Comparison of ENCODE assay signal across 13 cellular contexts in the genomic region with DNA sequence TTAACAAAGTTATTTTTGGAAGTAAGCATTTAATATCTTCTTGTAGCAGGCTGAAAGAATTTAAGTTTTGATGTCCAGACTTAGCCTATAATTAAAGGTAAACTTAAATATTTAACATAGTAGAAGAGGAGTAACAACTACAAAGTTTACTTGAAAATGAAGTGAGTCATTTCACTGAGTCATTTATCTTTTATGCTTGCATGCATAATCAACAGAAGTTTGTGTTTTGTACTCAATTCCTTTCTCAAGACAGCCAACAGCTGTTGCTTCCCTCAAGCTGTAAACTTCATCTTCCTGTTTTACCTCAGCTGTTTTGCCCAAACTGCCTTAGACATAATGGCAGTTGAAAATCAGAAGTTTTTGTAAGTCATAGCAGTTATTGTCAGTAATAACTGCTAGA. TPM values are rescaled to one million over a fixed set of nuclear protein-coding genes. Genes with fewer than 3 reads are reported as not detected.
DNase-seq lines count a peak whose midpoint lies in the region; ATAC-seq, FAIRE-seq and TF ChIP-seq lines count a peak whose summit lies in the region.
"Had no signal": no experiment of that assay in that cellular context is flagged by ENCODE, and none has a peak within 500 bp of the region (broad histone marks: within the 10 kb centered on the region; RNA-seq: fewer than 3 reads in every experiment).

No MANE protein-coding gene starts in this region.

- POLR2A ChIA-PET in endothelial cell of umbilical vein (lab: Charles Lee): no interaction called here

- intact Hi-C loops in endothelial cell of umbilical vein (cut with micrococcal nuclease): loop anchor here (2.0 kb wide), 1 partner anchor 38 kb away; no protein-coding TSS in a partner anchor
- intact Hi-C loops in adrenal gland (cut with DNase I): no loop called here

- no peaks in the 10 kb centered on the region for H4K20me1 ChIP-seq in endothelial cell of umbilical vein (replicated peaks; ENCODE audit: control insufficient read depth, extremely low read depth, insufficient read depth, low read length)

- no peaks in the 10 kb centered on the region for H3K27me3 ChIP-seq in endothelial cell of umbilical vein (ENCODE audit: control insufficient read depth in 2 of 2, insufficient read depth in 2 of 2, low read length in 2 of 2)
- no peaks in the 10 kb centered on the region for H3K27me3 ChIP-seq in adrenal gland

- peak; percentile 22 for DNase-seq in AG20443 (ENCODE audit: low spot score)
- peak; percentile 77 for DNase-seq in MV-4-11 (lab: John Stamatoyannopoulos, UW)
- DNase-seq in endothelial cell of umbilical vein (ENCODE audit: low read depth, low spot score): peak; percentile 64
- peak; percentile 74 for DNase-seq in myocyte (ENCODE audit: low read depth)
- DNase-seq in midbrain (lab: John Stamatoyannopoulos, UW): no peak
- DNase-seq in adrenal gland: no peak
- DNase-seq: activated CD4-positive, CD25-positive, alpha-beta regulatory T cell; CD8-positive, alpha-beta memory T cell; erythroblast; NCI-H1436 treated with DMSO at 0.1 percent for 48 hours had no signal

- H3K9me1 ChIP-seq in endothelial cell of umbilical vein (replicated peaks; ENCODE audit: control insufficient read depth, extremely low read depth, insufficient read depth, low read length): no peaks in the 10 kb centered on the region

- H3K9me3 ChIP-seq in endothelial cell of umbilical vein (replicated peaks; ENCODE audit: control insufficient read depth, insufficient read depth, low read length) (no peaks in the 10 kb centered on the region), adrenal gland (replicated peaks in 1 of 3) (no peaks in the 10 kb centered on the region)

- peak; percentile 80 for FAIRE-seq in endothelial cell of umbilical vein (lab: Jason Lieb, UNC)

- CTCF ChIA-PET in endothelial cell of umbilical vein (lab: Charles Lee): interaction anchor here (1.1 to 1.7 kb wide), 3 partner anchors 37 to 261 kb away, joined by 3 to 5 read pairs (median 4); partner anchors contain the start of gene EDNRB

- ATAC-seq in HG03439 (IDR thresholded peaks at IDR 0.05; ENCODE audit: unreplicated experiment): no peak
- ATAC-seq in HG02870 (IDR thresholded peaks at IDR 0.05; ENCODE audit: unreplicated experiment): no peak

- no peak for TF ChIP-seq CTCF in endothelial cell of umbilical vein (IDR thresholded peaks at IDR 0.05; ENCODE audit: extremely low read depth in 1 of 2, insufficient read depth in 1 of 2, low read depth in 1 of 2, low read length in 2 of 2)
- no peak for TF ChIP-seq CTCF in adrenal gland (IDR thresholded peaks at IDR 0.05)

- H3K27ac ChIP-seq in endothelial cell of umbilical vein (ENCODE audit: insufficient read depth, low read depth, low read length) (no peak overlapping the region), adrenal gland (peak overlapping the region in 2 of 5 donors; percentile 11 to 54)

- H2AFZ ChIP-seq in endothelial cell of umbilical vein (ENCODE audit: low read depth, low read length): no peak overlapping the region

- dilution Hi-C loops in endothelial cell of umbilical vein (cut with MboI; ENCODE audit: extremely low pct_ligation_motif_present, low sequenced_read_pairs): no loop called here

- H3K4me3 ChIP-seq in endothelial cell of umbilical vein (replicated peaks in 1 of 3; ENCODE audit: insufficient read depth in 1 of 3, low read depth in 1 of 3, low read length in 3 of 3) (no peak overlapping the region), adrenal gland (no peak overlapping the region)

- BruUV-seq in endothelial cell of umbilical vein (replicated peaks; lab: Mats Ljungman, UMichigan): no TSS peak

- no peak overlapping the region for H3K9ac ChIP-seq in endothelial cell of umbilical vein (replicated peaks; ENCODE audit: extremely low read depth, insufficient read depth, low read length)

- no peaks in the 10 kb centered on the region for H3K36me3 ChIP-seq in endothelial cell of umbilical vein (ENCODE audit: control insufficient read depth in 2 of 2, extremely low read depth in 1 of 2, insufficient read depth in 2 of 2, low read length in 2 of 2)
- H3K36me3 ChIP-seq in adrenal gland (replicated peaks in 1 of 2): no peaks in the 10 kb centered on the region

- TF ChIP-seq POLR2A in endothelial cell of umbilical vein (IDR thresholded peaks at IDR 0.05; ENCODE audit: low read depth, low read length): no peak
- TF ChIP-seq POLR2A in adrenal gland (IDR thresholded peaks at IDR 0.05): no peak

- H3K4me2 ChIP-seq in endothelial cell of umbilical vein (ENCODE audit: insufficient read depth, low read length): no peak overlapping the region

- no peaks in the 10 kb centered on the region for H3K79me2 ChIP-seq in endothelial cell of umbilical vein (ENCODE audit: control insufficient read depth, insufficient read depth, low read length)

- H3K4me1 ChIP-seq in endothelial cell of umbilical vein (ENCODE audit: control insufficient read depth, extremely low read depth, insufficient read depth, low read length): peaks cover 4% of the 10 kb centered on the region
- no peaks in the 10 kb centered on the region for H3K4me1 ChIP-seq in adrenal gland (replicated peaks in 1 of 2)

TF ChIP-seq in endothelial cell of umbilical vein, 7 proteins besides CTCF, POLR2A, EP300 and RAD21:
- TF ChIP-seq MYC (IDR thresholded peaks at IDR 0.05; ENCODE audit: low read depth, low read length) (no peak), FOS (IDR thresholded peaks at IDR 0.05; ENCODE audit: borderline replicate concordance, insufficient read depth, low read length) (peak; percentile 86), JUN (IDR thresholded peaks at IDR 0.05; ENCODE audit: borderline replicate concordance, insufficient read depth, insufficient read length, low read depth) (peak; percentile 50), GATA2 (IDR thresholded peaks at IDR 0.05; ENCODE audit: insufficient read depth, insufficient read length, low read depth, low read length) (no peak), EZH2 (IDR thresholded peaks at IDR 0.05; ENCODE audit: borderline replicate concordance, low read depth, low read length, severe bottlenecking) (no peak), POLR2AphosphoS5 (IDR thresholded peaks at IDR 0.05; ENCODE audit: insufficient read depth, low read depth, low read length) (no peak)
- TF ChIP-seq, protein P1, sequence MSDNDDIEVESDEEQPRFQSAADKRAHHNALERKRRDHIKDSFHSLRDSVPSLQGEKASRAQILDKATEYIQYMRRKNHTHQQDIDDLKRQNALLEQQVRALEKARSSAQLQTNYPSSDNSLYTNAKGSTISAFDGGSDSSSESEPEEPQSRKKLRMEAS (IDR thresholded peaks at IDR 0.05; ENCODE audit: insufficient read depth, insufficient read length): no peak
TF ChIP-seq in endothelial cell of umbilical vein: peak in this region for 2.

RNA-seq across cellular contexts. Expression of gene EDNRB, which starts 58.0 kb away (rescaled TPM):
- 2.3 and 2.6 TPM in 2 replicates for total RNA-seq in endothelial cell of umbilical vein
- 1.3 and 1.5 TPM in 2 replicates for polyA plus RNA-seq in endothelial cell of umbilical vein
- polyA plus RNA-seq in endothelial cell of umbilical vein (2011; cell fraction: cytosol; rRNA removed): 0.90 and 1.0 TPM in 2 replicates
- 1.3 and 1.9 TPM in 2 replicates for polyA plus RNA-seq in endothelial cell of umbilical vein (2011; cell fraction: nucleus; rRNA removed)
- polyA plus RNA-seq in endothelial cell of umbilical vein (2012): 0.25 and 1.4 TPM in 2 replicates
- 3.1 and 5.2 TPM in 2 replicates for polyA minus RNA-seq in endothelial cell of umbilical vein
- polyA minus RNA-seq in endothelial cell of umbilical vein (2011; cell fraction: cytosol; rRNA and poly(A)+ RNA removed): not detected
- 5.3 and 7.4 TPM in 2 replicates for polyA minus RNA-seq in endothelial cell of umbilical vein (2011; cell fraction: nucleus; rRNA and poly(A)+ RNA removed)
- total RNA-seq in myocyte: 1.7 and 2.2 TPM in 2 replicates
- 0.19 TPM for polyA plus RNA-seq in myocyte (2012)
- 100 to 1,000 TPM in 6 of 8 donors, 10 to 100 TPM in 2; 36.5 to 216 (median 134) TPM for total RNA-seq in adrenal gland
- polyA plus RNA-seq in adrenal gland: 10 to 100 TPM; 14.0 to 54.3 (median 24.0) TPM
- total RNA-seq: activated naive CD4-positive, alpha-beta T cell treated with anti-CD3 and anti-CD28 coated beads, Interleukin-2, amount 50 U/mL, for 72 hours had no signal
- polyA plus RNA-seq: CD8-positive, alpha-beta memory T cell had no signal

Comparison
In these comparisons a context has a peak if more than half of its experiments do, and no peak if none do; other contexts are left out.
1. DNase-seq: peak in AG20443 (single experiment), MV-4-11 (single experiment), endothelial cell of umbilical vein (single experiment) and myocyte (single experiment); none in midbrain (single experiment) and adrenal gland (0 of 7).
2. RNA of gene EDNRB, which starts 58.0 kb away (total RNA-seq): 36.5 to 216 TPM in adrenal gland; 2.3 to 2.6 TPM in endothelial cell of umbilical vein and 1.7 to 2.2 TPM in myocyte; every median in the first group is over 10 times any median in the second.